ENCODE assay signal across 9 cellular contexts in the genomic region with DNA sequence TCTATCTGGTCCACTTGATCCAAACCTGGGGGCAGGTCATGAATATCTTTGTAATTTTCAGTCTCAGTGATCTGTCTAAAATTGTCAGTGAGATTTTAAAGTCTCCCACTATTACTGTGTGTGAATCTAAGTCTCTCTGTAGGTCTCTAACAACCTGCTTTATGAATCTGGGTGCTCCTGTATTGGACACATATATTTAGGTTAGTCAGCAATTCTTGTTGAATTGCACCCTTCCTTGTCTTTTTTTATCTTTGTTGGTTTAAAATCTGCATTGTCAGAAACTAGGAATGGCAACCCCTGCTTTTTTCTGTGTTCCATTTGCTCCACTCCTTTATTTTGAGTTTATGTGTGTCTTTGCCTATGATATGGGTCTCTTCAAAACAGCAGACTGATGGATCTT.
"Had no signal": no experiment of that assay in that cellular context is flagged by ENCODE, and none has a peak within 500 bp of the region (broad histone marks: within the 10 kb centered on the region; RNA-seq: fewer than 3 reads in every experiment).

No MANE protein-coding gene starts in this region.

- H3K36me3 ChIP-seq: HAP-1 had no signal

- ATAC-seq: HCT116 had no signal

- DNase-seq: GM23248, GOT3, H7, Karpas-422, KBM-7 had no signal

- H3K9ac ChIP-seq: GM23248, KMS-11 had no signal

- H3K4me1 ChIP-seq: HAP-1 had no signal

- FAIRE-seq: HTR-8/SVneo had no signal

- H2AFZ ChIP-seq: GM23248 had no signal

- H3K27ac ChIP-seq: GM23248, KMS-11 had no signal

- H3K4me2 ChIP-seq: KMS-11 had no signal

- H3K9me3 ChIP-seq: HAP-1 had no signal

- H3K4me3 ChIP-seq: GM23248, HAP-1 had no signal
